Comparison of ENCODE assay signal across 16 cellular contexts in genomic region chr5:97141031-97141430, GRCh38. TPM values are rescaled to one million over a fixed set of nuclear protein-coding genes. Genes with fewer than 3 reads are reported as not detected.
DNase-seq lines count a peak whose midpoint lies in the region; TF ChIP-seq lines count a peak whose summit lies in the region.
"Had no signal": no experiment of that assay in that cellular context is flagged by ENCODE, and none has a peak within 500 bp of the region (broad histone marks: within the 10 kb centered on the region; RNA-seq: fewer than 3 reads in every experiment).

No MANE protein-coding gene starts in this region.

- H3K9me2 ChIP-seq in SU-DHL-6 (replicated peaks; ENCODE audit: insufficient read depth, low read length) (no peaks in the 10 kb centered on the region), hepatocyte (replicated peaks; ENCODE audit: insufficient read depth) (no peaks in the 10 kb centered on the region), neural cell (ENCODE audit: insufficient read depth, low read length) (no peaks in the 10 kb centered on the region)

- H4K20me1 ChIP-seq in SU-DHL-6 (ENCODE audit: low read depth, low read length) (no peaks in the 10 kb centered on the region), hepatocyte (ENCODE audit: insufficient read depth, poor library complexity, severe bottlenecking) (no peaks in the 10 kb centered on the region), neural cell (ENCODE audit: insufficient read depth) (no peaks in the 10 kb centered on the region)

- H3K4me3 Mint-ChIP-seq in type B pancreatic cell (peak overlapping the region; percentile 77), HFFc6 (no peak overlapping the region)
- H3K4me3 Mint-ChIP-seq: CD4-positive, alpha-beta memory T cell had no signal

- no peaks in the 10 kb centered on the region for H3K36me3 ChIP-seq in SU-DHL-6 (ENCODE audit: low read length)
- no peaks in the 10 kb centered on the region for H3K36me3 ChIP-seq in hepatocyte (replicated peaks; ENCODE audit: insufficient read depth, low read depth)
- H3K36me3 ChIP-seq in neural cell (ENCODE audit: insufficient read depth, low read length): no peaks in the 10 kb centered on the region
- H3K36me3 ChIP-seq: BE2C had no signal

- 19% methylated on average over 4 of the region's 4 CpGs for WGBS in hepatocyte (ENCODE audit: low lambda C conversion rate, missing lambda C conversion rate)

- no peaks in the 10 kb centered on the region for H3F3A ChIP-seq in SU-DHL-6 (ENCODE audit: insufficient read depth)
- H3F3A ChIP-seq in neural cell (ENCODE audit: insufficient read depth, low read length, poor library complexity, severe bottlenecking): no peaks in the 10 kb centered on the region

- no peak for TF ChIP-seq RAD21 in neural cell (conservative IDR thresholded peaks at IDR 0.05)

- H3K4me1 Mint-ChIP-seq in type B pancreatic cell (ENCODE audit: unreplicated experiment) (peaks cover 47% of the 10 kb centered on the region), HFFc6 (ENCODE audit: low read depth) (no peaks in the 10 kb centered on the region)
- H3K4me1 Mint-ChIP-seq: CD4-positive, alpha-beta memory T cell had no signal

- no peaks in the 10 kb centered on the region for H3K79me2 ChIP-seq in SU-DHL-6 (ENCODE audit: insufficient read depth, low read length)
- peaks cover 14% of the 10 kb centered on the region for H3K79me2 ChIP-seq in hepatocyte
- H3K79me2 ChIP-seq in neural cell (replicated peaks; ENCODE audit: insufficient read depth, low read length): peaks cover 32% of the 10 kb centered on the region

- DNase-seq in hepatocyte (ENCODE audit: low spot score): no peak
- no peak for DNase-seq in type B pancreatic cell (ENCODE audit: extremely low spot score, unreplicated experiment)
- no peak for DNase-seq in activated CD4-positive, alpha-beta T cell treated with anti-CD3 and anti-CD28 coated beads, Interleukin-2, amount 50 U/mL, for 1 hour
- DNase-seq in HFFc6: no peak
- no peak for DNase-seq in DMS79 treated with DMSO at 0.1 percent for 48 hours (lab: John Stamatoyannopoulos, UW)
- DNase-seq: BE2C; CD4-positive, alpha-beta memory T cell; KG1; NCI-H1092 treated with DMSO at 0.1 percent for 48 hours; NCI-H187 treated with DMSO at 0.1 percent for 48 hours; NCI-H510A; SHP77 had no signal

- H3K9ac ChIP-seq in SU-DHL-6 (ENCODE audit: low read length) (no peak overlapping the region), neural cell (ENCODE audit: low read length) (no peak overlapping the region)

- peak overlapping the region; percentile 3 for H3K27ac Mint-ChIP-seq in type B pancreatic cell
- H3K27ac Mint-ChIP-seq in HFFc6: no peak overlapping the region
- H3K27ac Mint-ChIP-seq: CD4-positive, alpha-beta memory T cell had no signal

- TF ChIP-seq CTCF in SU-DHL-6 (IDR thresholded peaks at IDR 0.05; ENCODE audit: insufficient read depth, low read length, poor library complexity, severe bottlenecking): no peak
- TF ChIP-seq CTCF in hepatocyte (IDR thresholded peaks at IDR 0.05; ENCODE audit: poor library complexity): no peak
- TF ChIP-seq CTCF in neural cell (IDR thresholded peaks at IDR 0.05; ENCODE audit: poor library complexity, severe bottlenecking): no peak
- TF ChIP-seq CTCF in type B pancreatic cell (conservative IDR thresholded peaks at IDR 0.05): no peak
- TF ChIP-seq CTCF in HFFc6 (IDR thresholded peaks at IDR 0.05): no peak

- no peak for TF ChIP-seq EP300 in neural cell (conservative IDR thresholded peaks at IDR 0.05; ENCODE audit: poor library complexity, severe bottlenecking)

- H3K9me3 ChIP-seq in SU-DHL-6 (ENCODE audit: insufficient read depth, low read length): no peaks in the 10 kb centered on the region
- no peaks in the 10 kb centered on the region for H3K9me3 ChIP-seq in hepatocyte (ENCODE audit: low read depth)
- H3K9me3 ChIP-seq in neural cell (ENCODE audit: low read length): no peaks in the 10 kb centered on the region
- H3K9me3 ChIP-seq: BE2C had no signal

- H3K9me3 Mint-ChIP-seq in type B pancreatic cell: no peaks in the 10 kb centered on the region
- H3K9me3 Mint-ChIP-seq in HFFc6: no peaks in the 10 kb centered on the region
- H3K9me3 Mint-ChIP-seq: CD4-positive, alpha-beta memory T cell had no signal

- no peaks in the 10 kb centered on the region for H3K4me1 ChIP-seq in hepatocyte (ENCODE audit: insufficient read depth)

- H3K36me3 Mint-ChIP-seq in type B pancreatic cell (no peaks in the 10 kb centered on the region), HFFc6 (ENCODE audit: low read depth) (no peaks in the 10 kb centered on the region)
- H3K36me3 Mint-ChIP-seq: CD4-positive, alpha-beta memory T cell had no signal

- H2AFZ ChIP-seq in SU-DHL-6 (ENCODE audit: low read depth, low read length, severe bottlenecking) (peak overlapping the region; percentile 15), hepatocyte (no peak overlapping the region), neural cell (ENCODE audit: low read depth, low read length) (no peak overlapping the region)

- no peak overlapping the region for H3K4me2 ChIP-seq in SU-DHL-6 (ENCODE audit: low read depth, low read length, poor library complexity, severe bottlenecking)
- H3K4me2 ChIP-seq in hepatocyte: peak overlapping the region; percentile 63
- no peak overlapping the region for H3K4me2 ChIP-seq in neural cell (ENCODE audit: low read length)

- H3K27ac ChIP-seq in SU-DHL-6 (ENCODE audit: low read depth, low read length) (no peak overlapping the region), hepatocyte (peak overlapping the region; percentile 50), neural cell (ENCODE audit: low read length) (no peak overlapping the region)

- H3K4me3 ChIP-seq in SU-DHL-6 (ENCODE audit: insufficient read depth, low read length, poor library complexity, severe bottlenecking) (no peak overlapping the region), hepatocyte (no peak overlapping the region), neural cell (ENCODE audit: low read length) (peak overlapping the region; percentile 18)

- H3K27me3 ChIP-seq in SU-DHL-6 (ENCODE audit: low read length) (no peaks in the 10 kb centered on the region), hepatocyte (no peaks in the 10 kb centered on the region), neural cell (ENCODE audit: insufficient read depth, low read depth, low read length) (no peaks in the 10 kb centered on the region)
- H3K27me3 ChIP-seq: BE2C had no signal

- H3K27me3 Mint-ChIP-seq in type B pancreatic cell (peaks cover 3% of the 10 kb centered on the region), HFFc6 (ENCODE audit: insufficient read depth) (peaks cover 27% of the 10 kb centered on the region)

TF ChIP-seq in neural cell, 6 proteins besides CTCF, POLR2A, EP300 and RAD21:
- TF ChIP-seq SMC3 (conservative IDR thresholded peaks at IDR 0.05; ENCODE audit: poor library complexity): no peak
- TF ChIP-seq EZH2 (IDR thresholded peaks at IDR 0.05; ENCODE audit: borderline replicate concordance, insufficient read depth, low read length, poor library complexity, severe bottlenecking): no peak
- TF ChIP-seq REST (IDR thresholded peaks at IDR 0.05; ENCODE audit: borderline replicate concordance): no peak
- no peak for TF ChIP-seq POLR2AphosphoS5 (IDR thresholded peaks at IDR 0.05)
- TF ChIP-seq TAF1 (IDR thresholded peaks at IDR 0.05; ENCODE audit: low read depth): no peak

RNA-seq across cellular contexts. Expression of gene LIX1, which starts 1.4 kb away (rescaled TPM):
- total RNA-seq in hepatocyte (4.7 and 6.2 TPM in 2 replicates), type B pancreatic cell (ENCODE audit: low replicate concordance) (2.9 and 27.4 TPM in 2 replicates)
- polyA plus RNA-seq in hepatocyte (2.4 and 4.3 TPM in 2 replicates), neural cell (1.1 and 1.9 TPM in 2 replicates)
- polyA minus RNA-seq in neural cell: 1.2 and 2.0 TPM in 2 replicates
- total RNA-seq in HFFc6 (2021; fragmentation: NEBNext Ultra II Directional; extraction: Animal tissue kit (Norgen Biotek cat#: 25700)): not detected
- total RNA-seq: CD4-positive, alpha-beta memory T cell; M059J had no signal
- polyA plus RNA-seq: AG04450; CD4-positive, alpha-beta memory T cell had no signal

RNA-seq across cellular contexts. Expression of gene RIOK2, which starts 42.0 kb away (rescaled TPM):
- total RNA-seq in hepatocyte (28.5 and 44.1 TPM in 2 replicates), type B pancreatic cell (ENCODE audit: low replicate concordance) (29.5 and 35.1 TPM in 2 replicates)
- polyA plus RNA-seq in hepatocyte (25.7 and 34.4 TPM in 2 replicates), neural cell (17.4 and 20.7 TPM in 2 replicates)
- 39.8 and 48.2 TPM in 2 replicates for polyA minus RNA-seq in neural cell
- 10 to 100 TPM; 37.4 to 48.7 (median 42.0) TPM for total RNA-seq in HFFc6 (2021; fragmentation: NEBNext Ultra II Directional; extraction: Animal tissue kit (Norgen Biotek cat#: 25700))
